ENCODE assay signal across 13 cellular contexts in the genomic region with DNA sequence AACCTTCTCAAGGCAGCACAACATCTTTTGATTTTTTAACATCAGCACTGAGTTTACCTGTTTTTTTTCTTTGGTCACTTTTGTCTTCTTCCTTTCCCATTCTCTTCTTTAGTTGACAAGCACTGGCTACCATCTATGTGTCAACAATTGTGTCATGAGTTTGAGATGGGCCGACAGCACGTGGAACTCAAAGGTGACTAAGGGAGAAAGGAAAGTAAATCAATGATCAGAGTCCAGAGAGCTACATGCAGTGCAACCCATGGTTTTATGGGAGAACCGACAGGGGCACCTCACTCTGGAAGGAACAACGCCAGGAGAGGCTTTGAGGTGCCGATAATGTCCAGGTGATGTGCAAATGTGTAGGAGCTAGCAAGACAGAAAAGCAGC.
DNase-seq lines count a peak whose midpoint lies in the region; ATAC-seq and TF ChIP-seq lines count a peak whose summit lies in the region.
"Had no signal": no experiment of that assay in that cellular context is flagged by ENCODE, and none has a peak within 500 bp of the region (broad histone marks: within the 10 kb centered on the region; RNA-seq: fewer than 3 reads in every experiment).

No MANE protein-coding gene starts in this region.

- H3K9me3 Mint-ChIP-seq in CD4-positive, alpha-beta T cell: no peaks in the 10 kb centered on the region
- no peaks in the 10 kb centered on the region for H3K9me3 Mint-ChIP-seq in activated naive CD4-positive, alpha-beta T cell treated with anti-CD3 and anti-CD28 coated beads, Interleukin-2, amount 10 ng/mL, durations not matched to agents 7 days and 5 days

- no peak for ATAC-seq in CD4-positive, alpha-beta T cell (ENCODE audit: poor library complexity)
- ATAC-seq in right lobe of liver (peak; percentile 41 to 91 (median 85)), GM19324 (IDR thresholded peaks at IDR 0.05; ENCODE audit: low FRiP score, unreplicated experiment) (no peak)
- ATAC-seq: esophagus mucosa, gastrocnemius medialis had no signal

- CTCF ChIA-PET in CD4-positive, alpha-beta T cell (lab: Charles Lee): no interaction called here
- CTCF ChIA-PET in activated naive CD4-positive, alpha-beta T cell treated with anti-CD3 and anti-CD28 coated beads, Interleukin-2, amount 10 ng/mL, durations not matched to agents 7 days and 5 days (lab: Charles Lee): interaction anchor here (0.7 to 2.8 kb wide), 8 partner anchors 17 to 936 kb away, joined by 3 to 32 read pairs (median 4); no protein-coding TSS in a partner anchor

- H3K9me3 ChIP-seq in BLaER1 treated with 17β-estradiol and CSF1 and Interleukin-3, amounts not matched to agents 10 nM and 100 nM (replicated peaks in 1 of 11): no peaks in the 10 kb centered on the region
- H3K9me3 ChIP-seq in CD4-positive, alpha-beta T cell (ENCODE audit: control insufficient read depth, low read length): no peaks in the 10 kb centered on the region
- no peaks in the 10 kb centered on the region for H3K9me3 ChIP-seq in right lobe of liver
- H3K9me3 ChIP-seq: gastrocnemius medialis, transverse colon had no signal

- WGBS in right lobe of liver (ENCODE audit: insufficient coverage, low coverage, low lambda C conversion rate, missing lambda C conversion rate): 29% methylated on average over 5 of the region's 5 CpGs

- no peak for DNase-seq in CD4-positive, alpha-beta T cell
- no peak for DNase-seq in activated naive CD4-positive, alpha-beta T cell treated with anti-CD3 and anti-CD28 coated beads, Interleukin-2, amount 10 ng/mL, durations not matched to agents 7 days and 5 days
- DNase-seq in right lobe of liver: peak in 1 of 3 donors; percentile 56
- DNase-seq in DMS 273 treated with DMSO at 0.1 percent for 48 hours (lab: John Stamatoyannopoulos, UW): no peak
- no peak for DNase-seq in SKM-1 (lab: John Stamatoyannopoulos, UW; ENCODE audit: unreplicated experiment)
- DNase-seq: COR-L47, gastrocnemius medialis, kidney had no signal

- H4K20me1 ChIP-seq in BLaER1 treated with 17β-estradiol and CSF1 and Interleukin-3, amounts not matched to agents 10 nM and 100 nM: no peaks in the 10 kb centered on the region

- no peak overlapping the region for H3K27ac ChIP-seq in BLaER1 treated with 17β-estradiol and CSF1 and Interleukin-3, amounts not matched to agents 10 nM and 100 nM
- H3K27ac ChIP-seq in CD4-positive, alpha-beta T cell (ENCODE audit: low read depth, low read length): no peak overlapping the region
- no peak overlapping the region for H3K27ac ChIP-seq in right lobe of liver
- H3K27ac ChIP-seq: gastrocnemius medialis had no signal

- no peaks in the 10 kb centered on the region for H3K36me3 ChIP-seq in BLaER1 treated with 17β-estradiol and CSF1 and Interleukin-3, amounts not matched to agents 10 nM and 100 nM
- no peaks in the 10 kb centered on the region for H3K36me3 ChIP-seq in right lobe of liver
- H3K36me3 ChIP-seq: gastrocnemius medialis, transverse colon had no signal

- TF ChIP-seq CTCF in CD4-positive, alpha-beta T cell (IDR thresholded peaks at IDR 0.05): no peak
- no peak for TF ChIP-seq CTCF in right lobe of liver (IDR thresholded peaks at IDR 0.05)

- no peak overlapping the region for H3K9ac ChIP-seq in BLaER1 treated with 17β-estradiol and CSF1 and Interleukin-3, amounts not matched to agents 10 nM and 100 nM

- no peaks in the 10 kb centered on the region for H3K36me3 Mint-ChIP-seq in CD4-positive, alpha-beta T cell (ENCODE audit: low read depth)
- H3K36me3 Mint-ChIP-seq in activated naive CD4-positive, alpha-beta T cell treated with anti-CD3 and anti-CD28 coated beads, Interleukin-2, amount 10 ng/mL, durations not matched to agents 7 days and 5 days: peaks cover 5% of the 10 kb centered on the region

- peak overlapping the region; percentile 57 for H3K4me3 Mint-ChIP-seq in CD4-positive, alpha-beta T cell
- H3K4me3 Mint-ChIP-seq in activated naive CD4-positive, alpha-beta T cell treated with anti-CD3 and anti-CD28 coated beads, Interleukin-2, amount 10 ng/mL, durations not matched to agents 7 days and 5 days: no peak overlapping the region

- peaks cover 0 to 16% (median 4%) of the 10 kb centered on the region in 10 experiments; a peak in 7 of 20 replicates for H3K4me1 ChIP-seq in BLaER1 treated with 17β-estradiol and CSF1 and Interleukin-3, amounts not matched to agents 10 nM and 100 nM
- peaks cover 0 to 6% (median 0%) of the 10 kb centered on the region in 4 donors for H3K4me1 ChIP-seq in right lobe of liver
- H3K4me1 ChIP-seq: gastrocnemius medialis had no signal

- TF ChIP-seq POLR2A in right lobe of liver (IDR thresholded peaks at IDR 0.05): no peak

- H3K4me1 Mint-ChIP-seq in CD4-positive, alpha-beta T cell (ENCODE audit: low read depth): peaks cover 32% of the 10 kb centered on the region
- peaks cover 26% of the 10 kb centered on the region for H3K4me1 Mint-ChIP-seq in activated naive CD4-positive, alpha-beta T cell treated with anti-CD3 and anti-CD28 coated beads, Interleukin-2, amount 10 ng/mL, durations not matched to agents 7 days and 5 days

- peak overlapping the region; percentile 69 for H3K27ac Mint-ChIP-seq in CD4-positive, alpha-beta T cell
- H3K27ac Mint-ChIP-seq in activated naive CD4-positive, alpha-beta T cell treated with anti-CD3 and anti-CD28 coated beads, Interleukin-2, amount 10 ng/mL, durations not matched to agents 7 days and 5 days: peak overlapping the region; percentile 90

- intact Hi-C loops in CD4-positive, alpha-beta T cell (cut with DNase I, micrococcal nuclease): loop anchor here (1.0 to 10.0 kb wide), 4 partner anchors 100 to 1015 kb away; no protein-coding TSS in a partner anchor
- intact Hi-C loops in right lobe of liver (cut with DNase I): no loop called here

- H3K27me3 Mint-ChIP-seq in CD4-positive, alpha-beta T cell: no peaks in the 10 kb centered on the region
- peaks cover 4% of the 10 kb centered on the region for H3K27me3 Mint-ChIP-seq in activated naive CD4-positive, alpha-beta T cell treated with anti-CD3 and anti-CD28 coated beads, Interleukin-2, amount 10 ng/mL, durations not matched to agents 7 days and 5 days

- no peak overlapping the region for H3K4me3 ChIP-seq in BLaER1 treated with 17β-estradiol and CSF1 and Interleukin-3, amounts not matched to agents 10 nM and 100 nM
- no peak overlapping the region for H3K4me3 ChIP-seq in right lobe of liver
- H3K4me3 ChIP-seq: gastrocnemius medialis, K562, transverse colon had no signal

- H3K4me2 ChIP-seq in BLaER1 treated with 17β-estradiol and CSF1 and Interleukin-3, amounts not matched to agents 10 nM and 100 nM: peak overlapping the region in 7 of 11 experiments; percentile 1 to 44 (median 32); a peak in 12 of 22 replicates

- no peaks in the 10 kb centered on the region for H3K27me3 ChIP-seq in BLaER1 treated with 17β-estradiol and CSF1 and Interleukin-3, amounts not matched to agents 10 nM and 100 nM
- H3K27me3 ChIP-seq in CD4-positive, alpha-beta T cell (ENCODE audit: control insufficient read depth, insufficient read depth, low read length): no peaks in the 10 kb centered on the region
- no peaks in the 10 kb centered on the region for H3K27me3 ChIP-seq in right lobe of liver
- H3K27me3 ChIP-seq: gastrocnemius medialis, transverse colon had no signal

- POLR2A ChIA-PET in CD4-positive, alpha-beta T cell (lab: Charles Lee): interaction anchor here (0.7 to 1.7 kb wide), 3 partner anchors 11 to 215 kb away, joined by 3 to 4 read pairs (median 3); no protein-coding TSS in a partner anchor

Comparison
In these comparisons a context has a peak if more than half of its experiments do, and no peak if none do; other contexts are left out.
1. ATAC-seq: peak in right lobe of liver (4 of 4); none in CD4-positive, alpha-beta T cell (single experiment) and GM19324 (single experiment).
2. intact Hi-C loops: an anchor here in CD4-positive, alpha-beta T cell (1.0 to 10.0 kb wide); none called in right lobe of liver.